12 cellular contexts compared by ENCODE assay signal in the genomic region with DNA sequence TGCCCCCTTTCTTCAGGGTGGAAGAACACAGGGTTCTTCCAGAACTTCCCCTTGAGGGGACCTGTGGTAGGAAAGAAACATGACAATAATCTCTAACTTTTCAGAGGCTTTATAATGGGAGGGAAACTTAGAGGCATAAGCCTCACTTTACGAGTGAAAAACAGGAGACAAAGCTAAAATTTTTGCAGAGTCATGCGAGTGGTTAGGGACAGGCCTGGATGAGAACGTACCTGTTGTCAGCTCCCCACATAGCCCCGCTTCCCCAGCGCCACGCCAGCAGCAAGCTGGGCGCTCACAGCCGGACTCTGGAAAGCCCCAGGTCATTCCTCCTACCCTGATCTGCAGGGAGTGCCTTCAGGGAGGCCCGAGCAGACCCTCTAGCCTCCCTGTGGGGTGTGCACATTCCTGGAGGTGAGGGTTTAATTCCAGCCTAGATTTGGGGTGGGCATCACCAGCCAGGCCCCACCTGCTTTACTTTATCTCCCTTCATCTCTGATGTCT. TPM values are rescaled to one million over a fixed set of nuclear protein-coding genes. Genes with fewer than 3 reads are reported as not detected.
DNase-seq lines count a peak whose midpoint lies in the region; ATAC-seq and TF ChIP-seq lines count a peak whose summit lies in the region.
"Had no signal": no experiment of that assay in that cellular context is flagged by ENCODE, and none has a peak within 500 bp of the region (broad histone marks: within the 10 kb centered on the region; RNA-seq: fewer than 3 reads in every experiment).

No MANE protein-coding gene starts in this region.

- DNase-seq in left ventricle myocardium inferior = no peak
- no peak for DNase-seq in left cardiac atrium
- DNase-seq in endodermal cell = no peak
- DNase-seq in aorta = no peak
- DNase-seq in H7 = no peak
- DNase-seq in activated effector memory CD4-positive, alpha-beta T cell treated with anti-CD3 and anti-CD28 coated beads, Interleukin-2, amount 50 U/mL, for 16 hours = no peak
- DNase-seq in GM10248 (ENCODE audit: extremely low spot score) = no peak
- DNase-seq: activated B cell treated with CpG ODN at 0.5 μM for 24 hours; effector memory CD4-positive, alpha-beta T cell; NCI-H1092 had no signal

- H3K4me3 Mint-ChIP-seq in endodermal cell (no peak overlapping the region), nephron (no peak overlapping the region)
- H3K4me3 Mint-ChIP-seq: activated B cell treated with CpG ODN at 0.5 μM for 24 hours had no signal

- TF ChIP-seq CTCF in left ventricle myocardium inferior (IDR thresholded peaks at IDR 0.05; ENCODE audit: borderline replicate concordance) (peak; percentile 17), endodermal cell (conservative IDR thresholded peaks at IDR 0.05) (peak; percentile 51), nephron (IDR thresholded peaks at IDR 0.05; ENCODE audit: unreplicated experiment in 3 of 3) (no peak), GM10248 (IDR thresholded peaks at IDR 0.05; ENCODE audit: control extremely low read depth, extremely low read depth, low read depth, missing control alignments) (no peak)

- POLR2A ChIA-PET in GM10248 (lab: Yijun Ruan, JAX) = no interaction called here

- H3K36me3 ChIP-seq in left ventricle myocardium inferior = no peaks in the 10 kb centered on the region
- H3K36me3 ChIP-seq in endodermal cell (ENCODE audit: control insufficient read depth, insufficient read depth, low read length) = no peaks in the 10 kb centered on the region
- no peaks in the 10 kb centered on the region for H3K36me3 ChIP-seq in aorta (ENCODE audit: control insufficient read depth in 1 of 2, insufficient read depth in 2 of 2, low read length in 1 of 2)
- no peaks in the 10 kb centered on the region for H3K36me3 ChIP-seq in H7 (replicated peaks; ENCODE audit: control insufficient read depth, insufficient read depth, low read length)

- H3K9me3 ChIP-seq in left ventricle myocardium inferior (replicated peaks) (no peaks in the 10 kb centered on the region), endodermal cell (ENCODE audit: control insufficient read depth, low read length) (no peaks in the 10 kb centered on the region), aorta (ENCODE audit: control insufficient read depth, low read length) (no peaks in the 10 kb centered on the region)

- H3K27me3 Mint-ChIP-seq in endodermal cell (ENCODE audit: insufficient read depth) = no peaks in the 10 kb centered on the region
- no peaks in the 10 kb centered on the region for H3K27me3 Mint-ChIP-seq in nephron (ENCODE audit: low read depth)

- peak overlapping the region; percentile 72 for H3K27ac ChIP-seq in left ventricle myocardium inferior (replicated peaks)
- no peak overlapping the region for H3K27ac ChIP-seq in endodermal cell (ENCODE audit: low read depth, low read length)
- no peak overlapping the region for H3K27ac ChIP-seq in aorta (ENCODE audit: low read depth in 1 of 2, low read length in 2 of 2)

- peaks cover 6% of the 10 kb centered on the region for H3K36me3 Mint-ChIP-seq in endodermal cell (ENCODE audit: low read depth)
- H3K36me3 Mint-ChIP-seq in nephron (ENCODE audit: low read depth) = no peaks in the 10 kb centered on the region

- H3K9me3 Mint-ChIP-seq in endodermal cell (no peaks in the 10 kb centered on the region), nephron (no peaks in the 10 kb centered on the region)
- H3K9me3 Mint-ChIP-seq: activated B cell treated with CpG ODN at 0.5 μM for 24 hours had no signal

- H3K4me3 ChIP-seq in left ventricle myocardium inferior = no peak overlapping the region
- H3K4me3 ChIP-seq in endodermal cell (ENCODE audit: low read length) = no peak overlapping the region
- no peak overlapping the region for H3K4me3 ChIP-seq in aorta (ENCODE audit: low read length in 2 of 2)
- no peak overlapping the region for H3K4me3 ChIP-seq in H7 (ENCODE audit: insufficient read depth, low read depth, low read length)

- 87 to 97% methylated on average over 3 to 9 of the region's 9 CpGs for WGBS in endodermal cell (ENCODE audit: insufficient coverage in 1 of 2, insufficient read length in 1 of 2), 2 experiments
- 92 to 96% methylated on average over 9 of the region's 9 CpGs for WGBS in aorta, 2 donors

- intact Hi-C loops in left ventricle myocardium inferior (cut with micrococcal nuclease) (no loop called here), left cardiac atrium (cut with DNase I) (no loop called here), aorta (cut with DNase I) (no loop called here)

- H3K27me3 ChIP-seq in left ventricle myocardium inferior (ENCODE audit: low read depth) (no peaks in the 10 kb centered on the region), endodermal cell (ENCODE audit: control insufficient read depth, insufficient read depth, low read length, poor library complexity, severe bottlenecking) (no peaks in the 10 kb centered on the region), aorta (ENCODE audit: control insufficient read depth in 1 of 2, insufficient read depth in 2 of 2, low read length in 1 of 2) (no peaks in the 10 kb centered on the region), H7 (ENCODE audit: control insufficient read depth, insufficient read depth, low read length) (no peaks in the 10 kb centered on the region)

- H3K4me1 ChIP-seq in left ventricle myocardium inferior (peaks cover 73% of the 10 kb centered on the region), endodermal cell (ENCODE audit: control insufficient read depth, insufficient read depth, low read length) (no peaks in the 10 kb centered on the region), aorta (ENCODE audit: control insufficient read depth in 1 of 2, insufficient read depth in 2 of 2, low read length in 2 of 2) (no peaks in the 10 kb centered on the region)

- no peak overlapping the region for H3K9ac ChIP-seq in endodermal cell (ENCODE audit: extremely low read depth, low read length, poor library complexity, severe bottlenecking)

- H3K27ac Mint-ChIP-seq in endodermal cell (peak overlapping the region; percentile 83), nephron (peak overlapping the region in 2 of 3 experiments; percentile 46 to 72)
- H3K27ac Mint-ChIP-seq: activated B cell treated with CpG ODN at 0.5 μM for 24 hours had no signal

- CTCF ChIA-PET in GM10248 (lab: Yijun Ruan, JAX) = interaction anchor here (1.3 to 2.5 kb wide), 7 partner anchors 10 to 62 kb away, joined by 3 to 13 read pairs (median 6); no protein-coding TSS in a partner anchor

- H3K4me1 Mint-ChIP-seq in endodermal cell (peaks cover 24% of the 10 kb centered on the region), nephron (peaks cover 46% of the 10 kb centered on the region)

- ATAC-seq in left cardiac atrium (no peak), aorta (ENCODE audit: low FRiP score) (peak; percentile 52)
- ATAC-seq: SK-N-SH treated with all-trans-retinoic acid at 6 μM for 48 hours had no signal

RNA-seq across cellular contexts. Expression of gene LDHD, which starts 53.6 kb away (rescaled TPM):
- total RNA-seq in left ventricle myocardium inferior = 97.9 TPM
- total RNA-seq in left cardiac atrium = 10 to 100 TPM; 26.6 to 28.5 TPM
- 1 to 10 TPM; 1.4 to 4.3 TPM for total RNA-seq in endodermal cell
- 1.3 TPM for polyA plus RNA-seq in endodermal cell (2013, experiment 1 of 2)
- polyA plus RNA-seq in endodermal cell (2013, experiment 2 of 2) = 0.70 TPM
- 1 to 10 TPM; 5.5 to 5.6 TPM for total RNA-seq in aorta
- polyA plus RNA-seq in aorta = 1 to 10 TPM; 5.6 to 6.8 TPM
- 10.4 and 13.7 TPM in 2 replicates for total RNA-seq in H7 (2014; rRNA removed; shearing (Covaris generic))
- total RNA-seq: activated B cell treated with CpG ODN at 0.5 μM for 24 hours had no signal

Comparison
In these comparisons a context has a peak if more than half of its experiments do, and no peak if none do; other contexts are left out.
1. CTCF ChIP-seq: peak in left ventricle myocardium inferior (single experiment) and endodermal cell (single experiment); none in nephron (0 of 3) and GM10248 (single experiment).